25 cellular contexts compared by ENCODE assay signal in the genomic region with DNA sequence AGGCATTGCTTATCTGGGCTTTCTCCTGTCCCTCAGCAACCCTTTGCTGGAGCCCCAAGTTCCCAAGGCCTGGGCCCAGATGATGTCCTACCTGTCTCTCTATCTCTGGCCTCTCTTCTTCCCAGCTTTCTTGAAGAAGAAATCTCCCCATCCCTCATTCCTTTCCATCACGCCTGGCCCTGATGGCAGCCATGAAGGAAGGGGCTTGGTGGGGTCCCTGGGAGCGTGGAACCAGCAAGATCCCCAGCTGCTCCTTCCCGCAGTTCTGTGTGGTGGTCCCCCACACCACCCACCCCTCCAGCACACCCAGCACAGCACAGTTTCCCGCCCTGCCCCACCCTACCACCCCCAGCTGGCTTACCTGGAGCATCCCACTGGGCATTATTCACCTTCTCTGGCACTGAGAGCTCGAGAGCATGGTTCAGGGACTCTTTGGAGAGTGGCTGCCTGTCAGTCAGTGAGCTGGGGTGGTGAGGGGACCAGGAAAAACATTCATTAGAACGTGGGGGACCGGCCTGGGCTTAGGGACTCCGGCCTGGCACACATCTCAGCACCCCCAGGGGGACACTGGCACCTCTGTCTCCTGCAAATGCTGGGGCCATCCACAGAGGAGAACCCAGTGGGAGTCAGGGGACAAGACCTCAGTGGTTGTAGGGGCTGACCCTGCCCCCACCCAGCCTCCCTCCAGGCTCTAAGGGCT. TPM values are rescaled to one million over a fixed set of nuclear protein-coding genes. Genes with fewer than 3 reads are reported as not detected.
DNase-seq lines count a peak whose midpoint lies in the region; ATAC-seq and TF ChIP-seq lines count a peak whose summit lies in the region.
"Had no signal": no experiment of that assay in that cellular context is flagged by ENCODE, and none has a peak within 500 bp of the region (broad histone marks: within the 10 kb centered on the region; RNA-seq: fewer than 3 reads in every experiment).

No MANE protein-coding gene starts in this region.

- peaks cover 0 to 33% (median 3%) of the 10 kb centered on the region in 4 donors for H3K4me1 ChIP-seq in Peyer's patch
- H3K4me1 ChIP-seq in CD8-positive, alpha-beta memory T cell (ENCODE audit: insufficient read depth, low read length): no peaks in the 10 kb centered on the region

- no peaks in the 10 kb centered on the region for H3K9me3 ChIP-seq in Peyer's patch
- H3K9me3 ChIP-seq in CD8-positive, alpha-beta memory T cell (ENCODE audit: low read length): no peaks in the 10 kb centered on the region
- H3K9me3 ChIP-seq: neutrophil had no signal

- intact Hi-C loops in sciatic nerve (cut with DNase I): loop anchor here (1.0 kb wide), 1 partner anchor 12 kb away; no protein-coding TSS in a partner anchor

- H3K27ac ChIP-seq in Peyer's patch: no peak overlapping the region
- no peak overlapping the region for H3K27ac ChIP-seq in CD8-positive, alpha-beta memory T cell (ENCODE audit: low read depth, low read length)
- H3K27ac ChIP-seq: neutrophil had no signal

- no peak for TF ChIP-seq POLR2A in Peyer's patch (IDR thresholded peaks at IDR 0.05)

- H3K27me3 ChIP-seq in Peyer's patch: no peaks in the 10 kb centered on the region
- H3K27me3 ChIP-seq in CD8-positive, alpha-beta memory T cell (ENCODE audit: insufficient read depth, low read length, poor library complexity, severe bottlenecking): no peaks in the 10 kb centered on the region
- H3K27me3 ChIP-seq: neutrophil had no signal

- CTCF ChIA-PET in CD8-positive, alpha-beta memory T cell (lab: Charles Lee): no interaction called here

- H3K4me1 Mint-ChIP-seq in CD8-positive, alpha-beta memory T cell: no peaks in the 10 kb centered on the region
- H3K4me1 Mint-ChIP-seq: activated B cell treated with CpG ODN at 0.5 μM for 24 hours; activated naive CD4-positive, alpha-beta T cell treated with anti-CD3 and anti-CD28 coated beads, Interleukin-2, amount 50 U/mL, for 24 hours had no signal

- peak; percentile 5 for DNase-seq in AG20443 (ENCODE audit: low spot score)
- DNase-seq in Peyer's patch: peak in 2 of 3 donors; percentile 3 to 28
- peak; percentile 3 for DNase-seq in iPS-NIHi7 (ENCODE audit: extremely low spot score)
- DNase-seq in sciatic nerve (ENCODE audit: low spot score): peak; percentile 48
- no peak for DNase-seq in activated gamma-delta T cell (lab: John Stamatoyannopoulos, UW)
- no peak for DNase-seq in CD8-positive, alpha-beta memory T cell
- no peak for DNase-seq in NCI-H187 treated with DMSO at 0.1 percent for 48 hours (lab: John Stamatoyannopoulos, UW)
- no peak for DNase-seq in activated CD4-positive, alpha-beta T cell treated with anti-CD3 and anti-CD28 coated beads, Interleukin-2, amount 50 U/mL, for 1 hour
- DNase-seq: activated B cell treated with CpG ODN at 0.5 μM for 24 hours; CD4-positive, alpha-beta T cell; DMS 273 treated with DMSO at 0.1 percent for 48 hours; HFFc6; NCI-H1105; NCI-H2081; NCI-H226; NCI-H774; stimulated activated CD4-positive, alpha-beta T cell treated with anti-CD3 and anti-CD28 coated beads, Interleukin-2, amount 100 ng/mL, for 24 hours had no signal

- no peaks in the 10 kb centered on the region for H3K9me3 Mint-ChIP-seq in CD8-positive, alpha-beta memory T cell
- H3K9me3 Mint-ChIP-seq: activated B cell treated with CpG ODN at 0.5 μM for 24 hours; activated naive CD4-positive, alpha-beta T cell treated with anti-CD3 and anti-CD28 coated beads, Interleukin-2, amount 50 U/mL, for 24 hours; CD4-positive, alpha-beta T cell; HFFc6 had no signal

- H3K4me3 Mint-ChIP-seq in CD8-positive, alpha-beta memory T cell: no peak overlapping the region
- H3K4me3 Mint-ChIP-seq: activated B cell treated with CpG ODN at 0.5 μM for 24 hours; activated naive CD4-positive, alpha-beta T cell treated with anti-CD3 and anti-CD28 coated beads, Interleukin-2, amount 50 U/mL, for 24 hours; CD4-positive, alpha-beta T cell; HFFc6 had no signal

- no peak for TF ChIP-seq CTCF in Peyer's patch (IDR thresholded peaks at IDR 0.05)

- no peak for ATAC-seq in sciatic nerve
- ATAC-seq: Right ventricle myocardium inferior had no signal

- peaks cover 5 to 7% of the 10 kb centered on the region in 2 donors for H3K27me3 Mint-ChIP-seq in CD8-positive, alpha-beta memory T cell
- H3K27me3 Mint-ChIP-seq: activated naive CD4-positive, alpha-beta T cell treated with anti-CD3 and anti-CD28 coated beads, Interleukin-2, amount 50 U/mL, for 24 hours; CD4-positive, alpha-beta T cell had no signal

- no peaks in the 10 kb centered on the region for H3K36me3 Mint-ChIP-seq in CD8-positive, alpha-beta memory T cell
- H3K36me3 Mint-ChIP-seq: activated naive CD4-positive, alpha-beta T cell treated with anti-CD3 and anti-CD28 coated beads, Interleukin-2, amount 50 U/mL, for 24 hours had no signal

- H3K4me3 ChIP-seq in Peyer's patch: no peak overlapping the region
- no peak overlapping the region for H3K4me3 ChIP-seq in CD8-positive, alpha-beta memory T cell (ENCODE audit: low read length)
- H3K4me3 ChIP-seq: lung had no signal

- POLR2A ChIA-PET in CD8-positive, alpha-beta memory T cell (lab: Charles Lee): no interaction called here

- no peaks in the 10 kb centered on the region for H3K36me3 ChIP-seq in Peyer's patch
- no peaks in the 10 kb centered on the region for H3K36me3 ChIP-seq in CD8-positive, alpha-beta memory T cell (ENCODE audit: insufficient read depth, low read length)
- H3K36me3 ChIP-seq: neutrophil had no signal

- no peak overlapping the region for H3K27ac Mint-ChIP-seq in CD8-positive, alpha-beta memory T cell
- H3K27ac Mint-ChIP-seq: activated B cell treated with CpG ODN at 0.5 μM for 24 hours; activated naive CD4-positive, alpha-beta T cell treated with anti-CD3 and anti-CD28 coated beads, Interleukin-2, amount 50 U/mL, for 24 hours; CD4-positive, alpha-beta T cell; HFFc6 had no signal

RNA-seq across cellular contexts. Expression of a gene that starts 26.6 kb away (rescaled TPM):
- total RNA-seq in Peyer's patch (not detected), sciatic nerve (0.18 TPM)
- total RNA-seq in CD8-positive, alpha-beta memory T cell: not detected
- polyA plus RNA-seq in CD8-positive, alpha-beta memory T cell: 0.06 TPM
- total RNA-seq: activated CD8-positive, alpha-beta memory T cell treated with anti-CD3 and anti-CD28 coated beads for 36 hours; cardiac septum; endothelial cell of umbilical vein; HFFc6; pulmonary artery endothelial cell had no signal
- polyA plus RNA-seq: endothelial cell of umbilical vein had no signal

RNA-seq across cellular contexts. Expression of a gene that starts 56.6 kb away (rescaled TPM):
- total RNA-seq in Peyer's patch (10 to 100 TPM; 25.6 to 48.9 (median 33.5) TPM), sciatic nerve (18.0 TPM)
- total RNA-seq in CD8-positive, alpha-beta memory T cell: 10 to 100 TPM; 32.6 to 35.3 TPM
- 12.3 TPM for polyA plus RNA-seq in CD8-positive, alpha-beta memory T cell

RNA-seq across cellular contexts. Expression of a gene that starts 58.6 kb away (rescaled TPM):
- total RNA-seq in Peyer's patch (100 to 1,000 TPM; 102 to 175 (median 118) TPM), sciatic nerve (66.9 TPM)
- 100 to 1,000 TPM; 134 to 151 TPM for total RNA-seq in CD8-positive, alpha-beta memory T cell
- 44.3 TPM for polyA plus RNA-seq in CD8-positive, alpha-beta memory T cell

Comparison
In these comparisons a context has a peak if more than half of its experiments do, and no peak if none do; other contexts are left out.
1. DNase-seq: peak in AG20443 (single experiment), Peyer's patch (2 of 3), iPS-NIHi7 (single experiment) and sciatic nerve (single experiment); none in activated gamma-delta T cell (single experiment), CD8-positive, alpha-beta memory T cell (0 of 5), NCI-H187 treated with DMSO at 0.1 percent for 48 hours (single experiment) and activated CD4-positive, alpha-beta T cell treated with anti-CD3 and anti-CD28 coated beads, Interleukin-2, amount 50 U/mL, for 1 hour (single experiment).